1 cellular context compared by ENCODE assay signal in genomic region chr2:63840785-63841253, GRCh38.
A peak's percentile ranks its signal among the peaks of the same experiment; 100 is the strongest.
TF ChIP-seq lines count a peak whose summit lies in the region.

No MANE protein-coding gene starts in this region.

TF ChIP-seq in HepG2, 621 proteins besides CTCF, POLR2A, EP300 and RAD21 (continued from another document and continues in another):
- TF ChIP-seq, protein P1, sequence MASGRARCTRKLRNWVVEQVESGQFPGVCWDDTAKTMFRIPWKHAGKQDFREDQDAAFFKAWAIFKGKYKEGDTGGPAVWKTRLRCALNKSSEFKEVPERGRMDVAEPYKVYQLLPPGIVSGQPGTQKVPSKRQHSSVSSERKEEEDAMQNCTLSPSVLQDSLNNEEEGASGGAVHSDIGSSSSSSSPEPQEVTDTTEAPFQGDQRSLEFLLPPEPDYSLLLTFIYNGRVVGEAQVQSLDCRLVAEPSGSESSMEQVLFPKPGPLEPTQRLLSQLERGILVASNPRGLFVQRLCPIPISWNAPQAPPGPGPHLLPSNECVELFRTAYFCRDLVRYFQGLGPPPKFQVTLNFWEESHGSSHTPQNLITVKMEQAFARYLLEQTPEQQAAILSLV (CRISPR knock-in tag; IDR thresholded peaks at IDR 0.05; ENCODE audit: borderline replicate concordance) = peak; percentile 83; the same call in 1 of the 2 replicates
- TF ChIP-seq, protein P2, sequence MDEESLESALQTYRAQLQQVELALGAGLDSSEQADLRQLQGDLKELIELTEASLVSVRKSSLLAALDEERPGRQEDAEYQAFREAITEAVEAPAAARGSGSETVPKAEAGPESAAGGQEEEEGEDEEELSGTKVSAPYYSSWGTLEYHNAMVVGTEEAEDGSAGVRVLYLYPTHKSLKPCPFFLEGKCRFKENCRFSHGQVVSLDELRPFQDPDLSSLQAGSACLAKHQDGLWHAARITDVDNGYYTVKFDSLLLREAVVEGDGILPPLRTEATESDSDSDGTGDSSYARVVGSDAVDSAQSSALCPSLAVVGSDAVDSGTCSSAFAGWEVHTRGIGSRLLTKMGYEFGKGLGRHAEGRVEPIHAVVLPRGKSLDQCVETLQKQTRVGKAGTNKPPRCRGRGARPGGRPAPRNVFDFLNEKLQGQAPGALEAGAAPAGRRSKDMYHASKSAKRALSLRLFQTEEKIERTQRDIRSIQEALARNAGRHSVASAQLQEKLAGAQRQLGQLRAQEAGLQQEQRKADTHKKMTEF (CRISPR knock-in tag; IDR thresholded peaks at IDR 0.05) = peak; percentile 87
- TF ChIP-seq KDM2A (CRISPR knock-in tag; IDR thresholded peaks at IDR 0.05; ENCODE audit: borderline replicate concordance, low read depth) = peak; percentile 84
- no peak; the same call in 1 of the 2 replicates for TF ChIP-seq ZNF460 (CRISPR knock-in tag; IDR thresholded peaks at IDR 0.05; ENCODE audit: borderline replicate concordance)
- TF ChIP-seq, protein P3, sequence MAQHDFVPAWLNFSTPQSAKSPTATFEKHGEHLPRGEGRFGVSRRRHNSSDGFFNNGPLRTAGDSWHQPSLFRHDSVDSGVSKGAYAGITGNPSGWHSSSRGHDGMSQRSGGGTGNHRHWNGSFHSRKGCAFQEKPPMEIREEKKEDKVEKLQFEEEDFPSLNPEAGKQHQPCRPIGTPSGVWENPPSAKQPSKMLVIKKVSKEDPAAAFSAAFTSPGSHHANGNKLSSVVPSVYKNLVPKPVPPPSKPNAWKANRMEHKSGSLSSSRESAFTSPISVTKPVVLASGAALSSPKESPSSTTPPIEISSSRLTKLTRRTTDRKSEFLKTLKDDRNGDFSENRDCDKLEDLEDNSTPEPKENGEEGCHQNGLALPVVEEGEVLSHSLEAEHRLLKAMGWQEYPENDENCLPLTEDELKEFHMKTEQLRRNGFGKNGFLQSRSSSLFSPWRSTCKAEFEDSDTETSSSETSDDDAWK (CRISPR knock-in tag; IDR thresholded peaks at IDR 0.05) = no peak
- TF ChIP-seq ARNTL (CRISPR knock-in tag; IDR thresholded peaks at IDR 0.05) = peak; percentile 53
- TF ChIP-seq RXRB (CRISPR knock-in tag; IDR thresholded peaks at IDR 0.05; ENCODE audit: borderline replicate concordance) = peak; percentile 42; the same call in 1 of the 2 replicates
- no peak for TF ChIP-seq DNMT1 (CRISPR knock-in tag; IDR thresholded peaks at IDR 0.05)
- TF ChIP-seq ZSCAN20 (CRISPR knock-in tag; IDR thresholded peaks at IDR 0.05; ENCODE audit: borderline replicate concordance) = no peak
- TF ChIP-seq ZNF530 (CRISPR knock-in tag; IDR thresholded peaks at IDR 0.05; ENCODE audit: low read depth) = no peak
- peak; percentile 43; the same call in 1 of the 2 replicates for TF ChIP-seq ZC3H4 (CRISPR knock-in tag; IDR thresholded peaks at IDR 0.05; ENCODE audit: borderline replicate concordance)
- TF ChIP-seq MYC (CRISPR knock-in tag; IDR thresholded peaks at IDR 0.05; ENCODE audit: borderline replicate concordance) = peak; percentile 70; the same call in 1 of the 2 replicates
- no peak for TF ChIP-seq FOXM1 (CRISPR knock-in tag; IDR thresholded peaks at IDR 0.05)
- TF ChIP-seq HES4 (CRISPR knock-in tag; IDR thresholded peaks at IDR 0.05; ENCODE audit: borderline replicate concordance) = no peak; the same call in 1 of the 2 replicates
- TF ChIP-seq ZBTB49 (CRISPR knock-in tag; IDR thresholded peaks at IDR 0.05; ENCODE audit: borderline replicate concordance) = no peak
- TF ChIP-seq, protein P4, sequence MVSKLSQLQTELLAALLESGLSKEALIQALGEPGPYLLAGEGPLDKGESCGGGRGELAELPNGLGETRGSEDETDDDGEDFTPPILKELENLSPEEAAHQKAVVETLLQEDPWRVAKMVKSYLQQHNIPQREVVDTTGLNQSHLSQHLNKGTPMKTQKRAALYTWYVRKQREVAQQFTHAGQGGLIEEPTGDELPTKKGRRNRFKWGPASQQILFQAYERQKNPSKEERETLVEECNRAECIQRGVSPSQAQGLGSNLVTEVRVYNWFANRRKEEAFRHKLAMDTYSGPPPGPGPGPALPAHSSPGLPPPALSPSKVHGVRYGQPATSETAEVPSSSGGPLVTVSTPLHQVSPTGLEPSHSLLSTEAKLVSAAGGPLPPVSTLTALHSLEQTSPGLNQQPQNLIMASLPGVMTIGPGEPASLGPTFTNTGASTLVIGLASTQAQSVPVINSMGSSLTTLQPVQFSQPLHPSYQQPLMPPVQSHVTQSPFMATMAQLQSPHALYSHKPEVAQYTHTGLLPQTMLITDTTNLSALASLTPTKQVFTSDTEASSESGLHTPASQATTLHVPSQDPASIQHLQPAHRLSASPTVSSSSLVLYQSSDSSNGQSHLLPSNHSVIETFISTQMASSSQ (IDR thresholded peaks at IDR 0.05; ENCODE audit: low read depth) = no peak
- TF ChIP-seq, protein P4 (CRISPR knock-in tag; IDR thresholded peaks at IDR 0.05; ENCODE audit: borderline replicate concordance) = peak; percentile 70; the same call in 1 of the 2 replicates
- no peak for TF ChIP-seq ZNF180 (CRISPR knock-in tag; IDR thresholded peaks at IDR 0.05; ENCODE audit: borderline replicate concordance, low read depth)
- peak; percentile 100 for TF ChIP-seq POLR2G (IDR thresholded peaks at IDR 0.05; ENCODE audit: low read depth, low read length)
- TF ChIP-seq FLYWCH1 (CRISPR knock-in tag; IDR thresholded peaks at IDR 0.05) = no peak
- TF ChIP-seq, protein P5, sequence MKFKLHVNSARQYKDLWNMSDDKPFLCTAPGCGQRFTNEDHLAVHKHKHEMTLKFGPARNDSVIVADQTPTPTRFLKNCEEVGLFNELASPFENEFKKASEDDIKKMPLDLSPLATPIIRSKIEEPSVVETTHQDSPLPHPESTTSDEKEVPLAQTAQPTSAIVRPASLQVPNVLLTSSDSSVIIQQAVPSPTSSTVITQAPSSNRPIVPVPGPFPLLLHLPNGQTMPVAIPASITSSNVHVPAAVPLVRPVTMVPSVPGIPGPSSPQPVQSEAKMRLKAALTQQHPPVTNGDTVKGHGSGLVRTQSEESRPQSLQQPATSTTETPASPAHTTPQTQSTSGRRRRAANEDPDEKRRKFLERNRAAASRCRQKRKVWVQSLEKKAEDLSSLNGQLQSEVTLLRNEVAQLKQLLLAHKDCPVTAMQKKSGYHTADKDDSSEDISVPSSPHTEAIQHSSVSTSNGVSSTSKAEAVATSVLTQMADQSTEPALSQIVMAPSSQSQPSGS (CRISPR knock-in tag; IDR thresholded peaks at IDR 0.05) = no peak; the same call in 1 of the 2 replicates
- peak; percentile 86 for TF ChIP-seq POGZ (CRISPR knock-in tag; IDR thresholded peaks at IDR 0.05)
- TF ChIP-seq LRRFIP1 (CRISPR knock-in tag; conservative IDR thresholded peaks at IDR 0.05) = no peak
- TF ChIP-seq ZNF281 (CRISPR knock-in tag; IDR thresholded peaks at IDR 0.05; ENCODE audit: borderline replicate concordance) = peak; percentile 98
- TF ChIP-seq ZBTB46 (CRISPR knock-in tag; IDR thresholded peaks at IDR 0.05; ENCODE audit: borderline replicate concordance) = no peak
- no peak; the same call in 1 of the 2 replicates for TF ChIP-seq NFIC (IDR thresholded peaks at IDR 0.05; ENCODE audit: low read length)
- TF ChIP-seq, protein P6, sequence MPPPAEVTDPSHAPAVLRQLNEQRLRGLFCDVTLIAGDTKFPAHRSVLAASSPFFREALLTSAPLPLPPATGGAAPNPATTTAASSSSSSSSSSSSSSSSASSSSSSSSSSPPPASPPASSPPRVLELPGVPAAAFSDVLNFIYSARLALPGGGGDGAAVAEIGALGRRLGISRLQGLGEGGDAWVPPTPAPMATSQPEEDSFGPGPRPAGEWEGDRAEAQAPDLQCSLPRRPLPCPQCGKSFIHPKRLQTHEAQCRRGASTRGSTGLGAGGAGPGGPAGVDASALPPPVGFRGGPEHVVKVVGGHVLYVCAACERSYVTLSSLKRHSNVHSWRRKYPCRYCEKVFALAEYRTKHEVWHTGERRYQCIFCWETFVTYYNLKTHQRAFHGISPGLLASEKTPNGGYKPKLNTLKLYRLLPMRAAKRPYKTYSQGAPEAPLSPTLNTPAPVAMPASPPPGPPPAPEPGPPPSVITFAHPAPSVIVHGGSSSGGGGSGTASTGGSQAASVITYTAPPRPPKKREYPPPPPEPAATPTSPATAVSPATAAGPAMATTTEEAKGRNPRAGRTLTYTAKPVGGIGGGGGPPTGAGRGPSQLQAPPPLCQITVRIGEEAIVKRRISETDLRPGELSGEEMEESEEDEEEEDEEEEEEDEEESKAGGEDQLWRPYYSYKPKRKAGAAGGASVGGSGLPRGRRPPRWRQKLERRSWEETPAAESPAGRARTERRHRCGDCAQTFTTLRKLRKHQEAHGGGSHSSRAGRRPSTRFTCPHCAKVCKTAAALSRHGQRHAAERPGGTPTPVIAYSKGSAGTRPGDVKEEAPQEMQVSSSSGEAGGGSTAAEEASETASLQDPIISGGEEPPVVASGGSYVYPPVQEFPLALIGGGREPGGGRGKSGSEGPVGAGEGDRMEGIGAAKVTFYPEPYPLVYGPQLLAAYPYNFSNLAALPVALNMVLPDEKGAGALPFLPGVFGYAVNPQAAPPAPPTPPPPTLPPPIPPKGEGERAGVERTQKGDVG (CRISPR knock-in tag; IDR thresholded peaks at IDR 0.05; ENCODE audit: borderline replicate concordance) = no peak
- TF ChIP-seq, protein P7, sequence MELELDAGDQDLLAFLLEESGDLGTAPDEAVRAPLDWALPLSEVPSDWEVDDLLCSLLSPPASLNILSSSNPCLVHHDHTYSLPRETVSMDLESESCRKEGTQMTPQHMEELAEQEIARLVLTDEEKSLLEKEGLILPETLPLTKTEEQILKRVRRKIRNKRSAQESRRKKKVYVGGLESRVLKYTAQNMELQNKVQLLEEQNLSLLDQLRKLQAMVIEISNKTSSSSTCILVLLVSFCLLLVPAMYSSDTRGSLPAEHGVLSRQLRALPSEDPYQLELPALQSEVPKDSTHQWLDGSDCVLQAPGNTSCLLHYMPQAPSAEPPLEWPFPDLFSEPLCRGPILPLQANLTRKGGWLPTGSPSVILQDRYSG (CRISPR knock-in tag; IDR thresholded peaks at IDR 0.05) = peak; percentile 87
